29 cellular contexts compared by ENCODE assay signal in the genomic region with DNA sequence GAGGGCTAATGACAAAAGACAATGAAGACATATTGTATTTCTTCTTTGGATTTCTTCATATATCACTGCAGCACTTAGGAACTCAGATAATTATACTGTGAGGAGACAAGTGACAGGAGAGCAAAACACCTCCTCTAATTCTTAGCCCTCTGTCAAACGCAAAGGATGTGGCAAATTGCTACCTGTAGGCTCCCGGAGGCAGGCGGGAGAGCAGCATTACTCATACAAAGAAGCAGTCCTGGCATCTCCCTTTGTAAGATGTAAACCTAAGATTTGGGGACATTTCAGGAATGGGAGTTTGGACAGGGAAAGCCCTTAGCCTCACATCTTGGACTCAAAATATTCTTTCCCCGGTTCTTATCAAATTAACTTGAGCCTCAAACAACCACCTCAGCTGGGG.
DNase-seq lines count a peak whose midpoint lies in the region; ATAC-seq and TF ChIP-seq lines count a peak whose summit lies in the region.
"Had no signal": no experiment of that assay in that cellular context is flagged by ENCODE, and none has a peak within 500 bp of the region (broad histone marks: within the 10 kb centered on the region; RNA-seq: fewer than 3 reads in every experiment).

No MANE protein-coding gene starts in this region.

- no peak for TF ChIP-seq CTCF in breast epithelium (IDR thresholded peaks at IDR 0.05)
- TF ChIP-seq CTCF in epithelial cell of esophagus (IDR thresholded peaks at IDR 0.05; ENCODE audit: insufficient read depth, low read depth, low read length, missing control alignments) = no peak

- H3K4me1 Mint-ChIP-seq in CD4-positive, alpha-beta memory T cell = no peaks in the 10 kb centered on the region
- H3K4me1 Mint-ChIP-seq: B cell; CD8-positive, alpha-beta memory T cell had no signal

- CTCF ChIA-PET in CD4-positive, alpha-beta memory T cell (lab: Charles Lee; ENCODE audit: partially characterized antibody) = no interaction called here

- peaks cover 0 to 1% of the 10 kb centered on the region in 2 donors for H3K27me3 Mint-ChIP-seq in CD4-positive, alpha-beta memory T cell
- H3K27me3 Mint-ChIP-seq: B cell; CD8-positive, alpha-beta memory T cell had no signal

- H3K27ac ChIP-seq in breast epithelium = no peak overlapping the region
- H3K27ac ChIP-seq in CD4-positive, alpha-beta memory T cell (ENCODE audit: low read depth, low read length) = no peak overlapping the region
- H3K27ac ChIP-seq: 22Rv1, C4-2B, PC-9, SJCRH30 had no signal

- no peak overlapping the region for H3K4me3 Mint-ChIP-seq in CD4-positive, alpha-beta memory T cell
- H3K4me3 Mint-ChIP-seq: B cell; CD8-positive, alpha-beta memory T cell had no signal

- in situ Hi-C loops in T47D (cut with HindIII; ENCODE audit: low pct_unique_long_range_greater_than_20kb, low sequenced_read_pairs) = no loop called here

- H3K27me3 ChIP-seq in breast epithelium = no peaks in the 10 kb centered on the region
- no peaks in the 10 kb centered on the region for H3K27me3 ChIP-seq in CD4-positive, alpha-beta memory T cell (ENCODE audit: insufficient read depth, low read length)
- H3K27me3 ChIP-seq: SJCRH30 had no signal

- TF ChIP-seq POLR2A in breast epithelium (IDR thresholded peaks at IDR 0.05) = no peak

- no peaks in the 10 kb centered on the region for H3K36me3 ChIP-seq in breast epithelium
- H3K36me3 ChIP-seq in CD4-positive, alpha-beta memory T cell (ENCODE audit: insufficient read depth, low read length) = no peaks in the 10 kb centered on the region
- H3K36me3 ChIP-seq: SJCRH30 had no signal

- ATAC-seq in GM19463 (IDR thresholded peaks at IDR 0.05; ENCODE audit: unreplicated experiment) (no peak), HG02885 (IDR thresholded peaks at IDR 0.05; ENCODE audit: poor library complexity, unreplicated experiment) (no peak)
- ATAC-seq: Right ventricle myocardium inferior had no signal

- no peaks in the 10 kb centered on the region for H3K4me1 ChIP-seq in breast epithelium
- no peaks in the 10 kb centered on the region for H3K4me1 ChIP-seq in CD4-positive, alpha-beta memory T cell (ENCODE audit: insufficient read depth, low read length)
- H3K4me1 ChIP-seq: SJCRH30 had no signal

- no peaks in the 10 kb centered on the region for H3K36me3 Mint-ChIP-seq in CD4-positive, alpha-beta memory T cell
- H3K36me3 Mint-ChIP-seq: CD8-positive, alpha-beta memory T cell had no signal

- intact Hi-C loops in breast epithelium (cut with DNase I; ENCODE audit: low total_unique reads) = no loop called here
- intact Hi-C loops in CD4-positive, alpha-beta memory T cell (cut with micrococcal nuclease) = no loop called here

- H3K4me3 ChIP-seq in breast epithelium (no peak overlapping the region), epithelial cell of esophagus (ENCODE audit: low read length) (no peak overlapping the region)
- no peak overlapping the region for H3K4me3 ChIP-seq in CD4-positive, alpha-beta memory T cell (ENCODE audit: low read length in 2 of 2)
- H3K4me3 ChIP-seq: PC-9, SJCRH30 had no signal

- no peak overlapping the region for H3K27ac Mint-ChIP-seq in CD4-positive, alpha-beta memory T cell
- H3K27ac Mint-ChIP-seq: B cell; CD8-positive, alpha-beta memory T cell had no signal

- POLR2A ChIA-PET in CD4-positive, alpha-beta memory T cell (lab: Charles Lee; ENCODE audit: partially characterized antibody) = no interaction called here

- DNase-seq in T47D (ENCODE audit: low read depth in 1 of 2, low spot score in 1 of 2) = peak; percentile 35 to 55
- DNase-seq in breast epithelium (ENCODE audit: low spot score in 2 of 2) = no peak
- peak; percentile 27 for DNase-seq in epithelial cell of esophagus (ENCODE audit: low read depth)
- DNase-seq in islet precursor cell = peak; percentile 76
- no peak for DNase-seq in activated naive CD4-positive, alpha-beta T cell (lab: John Stamatoyannopoulos, UW)
- DNase-seq in CD4-positive, alpha-beta memory T cell = no peak
- DNase-seq: CD8-positive, alpha-beta memory T cell; DMS 273 treated with DMSO at 0.1 percent for 48 hours; DMS79; EL; GF-D8; HCEC 1CT; NCI-H1092; NCI-H1417 treated with DMSO at 0.1 percent for 48 hours; NCI-H1694 treated with DMSO at 0.1 percent for 48 hours; NCI-H2081; NCI-H2171 treated with DMSO at 0.1 percent for 48 hours; NCI-H446; NCI-H524 treated with DMSO at 0.1 percent for 48 hours; NCI-H82; NK-92 treated with Interleukin-12 subunit alpha and Interleukin-12 subunit beta, amount 100 ng/mL, for 24 hours; PC-9; SJCRH30 had no signal

- H3K9me3 Mint-ChIP-seq in CD4-positive, alpha-beta memory T cell = peaks cover 0 to 3% (median 0%) of the 10 kb centered on the region in 8 donors

- H3K9me3 ChIP-seq in breast epithelium = no peaks in the 10 kb centered on the region
- no peaks in the 10 kb centered on the region for H3K9me3 ChIP-seq in CD4-positive, alpha-beta memory T cell (ENCODE audit: control insufficient read depth in 1 of 2, low read length in 2 of 2)
- H3K9me3 ChIP-seq: SJCRH30 had no signal

Comparison
In these comparisons a context has a peak if more than half of its experiments do, and no peak if none do; other contexts are left out.
1. DNase-seq: peak in T47D (2 of 2), epithelial cell of esophagus (single experiment) and islet precursor cell (single experiment); none in breast epithelium (0 of 2), activated naive CD4-positive, alpha-beta T cell (0 of 4) and CD4-positive, alpha-beta memory T cell (0 of 5).